ENCODE assay signal across 6 cellular contexts in the genomic region with DNA sequence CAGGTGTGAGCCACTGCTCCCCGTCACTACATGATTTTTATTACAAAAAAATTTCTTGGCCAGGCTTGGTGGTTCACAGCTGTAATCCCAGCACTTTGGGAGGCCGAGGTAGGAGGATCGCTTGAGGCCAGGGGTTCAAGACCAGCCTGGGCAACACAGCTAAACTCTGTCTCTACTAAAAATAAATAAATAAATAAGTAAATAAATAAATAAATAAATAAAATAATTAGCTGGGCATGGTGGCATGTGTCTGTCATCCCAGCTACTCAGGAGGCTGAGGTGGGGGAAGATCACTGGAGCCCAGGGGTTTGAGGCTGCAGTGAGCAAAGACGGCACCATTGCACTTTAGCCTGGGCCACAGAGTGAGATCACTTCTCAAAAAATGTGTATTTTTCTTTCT. TPM values are rescaled to one million over a fixed set of nuclear protein-coding genes. Genes with fewer than 3 reads are reported as not detected.
"Had no signal": no experiment of that assay in that cellular context is flagged by ENCODE, and none has a peak within 500 bp of the region (broad histone marks: within the 10 kb centered on the region; RNA-seq: fewer than 3 reads in every experiment).

No MANE protein-coding gene starts in this region.

RNA-seq across cellular contexts. Expression of gene MYL10, which starts 10.0 kb away (rescaled TPM):
- polyA plus RNA-seq: endothelial cell of umbilical vein, esophagus, fibroblast of lung, foreskin keratinocyte, heart left ventricle, heart right ventricle had no signal
